Comparison of ENCODE assay signal across 20 cellular contexts in the genomic region with DNA sequence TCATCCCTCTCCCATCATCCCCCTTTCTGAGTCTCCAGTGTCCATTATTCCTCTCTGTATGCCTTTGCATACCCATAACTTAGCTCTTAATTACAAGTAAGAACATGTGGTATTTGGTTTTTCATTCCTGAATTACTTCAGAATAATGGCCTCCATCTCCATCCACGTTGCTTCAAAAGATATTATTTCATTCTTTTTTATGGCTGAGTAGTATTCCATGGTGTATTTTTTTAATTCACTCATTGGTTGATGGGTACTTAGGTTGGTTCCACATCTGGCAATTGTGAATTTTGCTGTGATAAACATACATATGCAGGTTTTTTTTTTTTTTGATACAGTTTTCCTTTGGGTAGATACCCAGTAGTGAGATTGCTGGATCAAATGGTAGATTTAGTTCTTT. TPM values are rescaled to one million over a fixed set of nuclear protein-coding genes. Genes with fewer than 3 reads are reported as not detected.
DNase-seq lines count a peak whose midpoint lies in the region; TF ChIP-seq lines count a peak whose summit lies in the region.
"Had no signal": no experiment of that assay in that cellular context is flagged by ENCODE, and none has a peak within 500 bp of the region (broad histone marks: within the 10 kb centered on the region; RNA-seq: fewer than 3 reads in every experiment).

No MANE protein-coding gene starts in this region.

- TF ChIP-seq CTCF in HEK293 (tag by site-specific recombination; IDR thresholded peaks at IDR 0.05) (no peak), endothelial cell (IDR thresholded peaks at IDR 0.05; ENCODE audit: unreplicated experiment) (no peak), lower leg skin (IDR thresholded peaks at IDR 0.05) (no peak)

- 64 to 80% methylated on average over 1 of the region's 1 CpG for whole genome bisulfite sequencing in lower leg skin, 2 donors

- no peaks in the 10 kb centered on the region for H3K9me3 ChIP-seq in HEK293 (ENCODE audit: control insufficient read depth, insufficient read depth, low read depth, low read length)
- H3K9me3 ChIP-seq: Caco-2 had no signal

- peaks cover 52% of the 10 kb centered on the region for H3K4me1 Mint-ChIP-seq in activated naive CD4-positive, alpha-beta T cell treated with anti-CD3 and anti-CD28 coated beads, Interleukin-2, amount 50 U/mL, for 24 hours
- peaks cover 54% of the 10 kb centered on the region for H3K4me1 Mint-ChIP-seq in activated naive CD4-positive, alpha-beta T cell treated with anti-CD3 and anti-CD28 coated beads for 36 hours (ENCODE audit: low read depth)
- peaks cover 37% of the 10 kb centered on the region for H3K4me1 Mint-ChIP-seq in activated naive CD8-positive, alpha-beta T cell treated with anti-CD3 and anti-CD28 coated beads for 36 hours
- H3K4me1 Mint-ChIP-seq in endothelial cell (ENCODE audit: unreplicated experiment), result peaks cover 5% of the 10 kb centered on the region
- peaks cover 20% of the 10 kb centered on the region for H3K4me1 Mint-ChIP-seq in activated T-helper 2 cell treated with anti-CD3 and anti-CD28 coated beads, Interferon-gamma antibody, Interleukin-2, Interleukin-4, amounts not matched to agents 10 μg/mL and 5 μg/mL and 100 μg/mL, durations not matched to agents 14 hours and 24 hours and 36 hours (ENCODE audit: low read depth)

- no peak for TF ChIP-seq POLR2A in lower leg skin (IDR thresholded peaks at IDR 0.05)

- no peak overlapping the region for H3K4me3 Mint-ChIP-seq in activated naive CD4-positive, alpha-beta T cell treated with anti-CD3 and anti-CD28 coated beads, Interleukin-2, amount 50 U/mL, for 24 hours
- H3K4me3 Mint-ChIP-seq in activated naive CD4-positive, alpha-beta T cell treated with anti-CD3 and anti-CD28 coated beads for 36 hours, result no peak overlapping the region
- no peak overlapping the region for H3K4me3 Mint-ChIP-seq in activated naive CD8-positive, alpha-beta T cell treated with anti-CD3 and anti-CD28 coated beads for 36 hours
- no peak overlapping the region for H3K4me3 Mint-ChIP-seq in endothelial cell (ENCODE audit: unreplicated experiment)
- no peak overlapping the region for H3K4me3 Mint-ChIP-seq in activated T-helper 2 cell treated with anti-CD3 and anti-CD28 coated beads, Interferon-gamma antibody, Interleukin-2, Interleukin-4, amounts not matched to agents 10 μg/mL and 5 μg/mL and 100 μg/mL, durations not matched to agents 14 hours and 24 hours and 36 hours (ENCODE audit: low read depth)
- H3K4me3 Mint-ChIP-seq: B cell; CD4-positive, alpha-beta T cell; CD8-positive, alpha-beta T cell had no signal

- no peak overlapping the region for H3K27ac ChIP-seq in HEK293 (ENCODE audit: extremely low read depth, low read depth, low read length)
- H3K27ac ChIP-seq: 22Rv1; BLaER1 treated with 17β-estradiol and CSF1 and Interleukin-3, amounts not matched to agents 10 nM and 100 nM; C4-2B had no signal

- peaks cover 2% of the 10 kb centered on the region for H3K36me3 Mint-ChIP-seq in activated naive CD4-positive, alpha-beta T cell treated with anti-CD3 and anti-CD28 coated beads, Interleukin-2, amount 50 U/mL, for 24 hours
- peaks cover 15% of the 10 kb centered on the region for H3K36me3 Mint-ChIP-seq in activated naive CD4-positive, alpha-beta T cell treated with anti-CD3 and anti-CD28 coated beads for 36 hours (ENCODE audit: low read depth)
- H3K36me3 Mint-ChIP-seq in activated naive CD8-positive, alpha-beta T cell treated with anti-CD3 and anti-CD28 coated beads for 36 hours, result peaks cover 11% of the 10 kb centered on the region
- no peaks in the 10 kb centered on the region for H3K36me3 Mint-ChIP-seq in endothelial cell (ENCODE audit: low read depth, unreplicated experiment)
- H3K36me3 Mint-ChIP-seq in activated T-helper 2 cell treated with anti-CD3 and anti-CD28 coated beads, Interferon-gamma antibody, Interleukin-2, Interleukin-4, amounts not matched to agents 10 μg/mL and 5 μg/mL and 100 μg/mL, durations not matched to agents 14 hours and 24 hours and 36 hours (ENCODE audit: low read depth), result peaks cover 27% of the 10 kb centered on the region

- CTCF ChIA-PET in activated naive CD4-positive, alpha-beta T cell treated with anti-CD3 and anti-CD28 coated beads for 36 hours (lab: Charles Lee), result no interaction called here
- CTCF ChIA-PET in HEK293 (lab: Yijun Ruan, JAX), result interaction anchor here (1.1 kb wide), 1 partner anchor 15 kb away, joined by 3 read pairs; no protein-coding TSS in a partner anchor

- H3K4me3 ChIP-seq in HEK293 (ENCODE audit: low read depth, low read length) (no peak overlapping the region), lower leg skin (ENCODE audit: low read depth, poor library complexity, severe bottlenecking) (no peak overlapping the region)
- H3K4me3 ChIP-seq: A549; BLaER1 treated with 17β-estradiol and CSF1 and Interleukin-3, amounts not matched to agents 10 nM and 100 nM had no signal

- H3K36me3 ChIP-seq in HEK293 (ENCODE audit: control insufficient read depth in 2 of 2, insufficient read depth in 1 of 2, low read length in 2 of 2), result peaks cover 5 to 22% of the 10 kb centered on the region in 2 experiments; a peak in 2 of 3 replicates

- H3K27me3 Mint-ChIP-seq in activated naive CD4-positive, alpha-beta T cell treated with anti-CD3 and anti-CD28 coated beads, Interleukin-2, amount 50 U/mL, for 24 hours, result no peaks in the 10 kb centered on the region
- no peaks in the 10 kb centered on the region for H3K27me3 Mint-ChIP-seq in activated naive CD4-positive, alpha-beta T cell treated with anti-CD3 and anti-CD28 coated beads for 36 hours (ENCODE audit: low read depth)
- H3K27me3 Mint-ChIP-seq in activated naive CD8-positive, alpha-beta T cell treated with anti-CD3 and anti-CD28 coated beads for 36 hours, result no peaks in the 10 kb centered on the region
- no peaks in the 10 kb centered on the region for H3K27me3 Mint-ChIP-seq in endothelial cell (ENCODE audit: unreplicated experiment)
- no peaks in the 10 kb centered on the region for H3K27me3 Mint-ChIP-seq in activated T-helper 2 cell treated with anti-CD3 and anti-CD28 coated beads, Interferon-gamma antibody, Interleukin-2, Interleukin-4, amounts not matched to agents 10 μg/mL and 5 μg/mL and 100 μg/mL, durations not matched to agents 14 hours and 24 hours and 36 hours (ENCODE audit: low read depth)
- H3K27me3 Mint-ChIP-seq: B cell; CD4-positive, alpha-beta T cell had no signal

- DNase-seq in activated naive CD4-positive, alpha-beta T cell treated with anti-CD3 and anti-CD28 coated beads for 36 hours, result no peak
- DNase-seq in activated naive CD8-positive, alpha-beta T cell treated with anti-CD3 and anti-CD28 coated beads for 36 hours, result no peak
- DNase-seq in endothelial cell (ENCODE audit: low spot score) (no peak), lower leg skin (ENCODE audit: low spot score in 2 of 2) (no peak)
- no peak for DNase-seq in activated T-helper 2 cell treated with anti-CD3 and anti-CD28 coated beads, Interferon-gamma antibody, Interleukin-2, Interleukin-4, amounts not matched to agents 10 μg/mL and 5 μg/mL and 100 μg/mL, durations not matched to agents 14 hours and 24 hours and 36 hours (ENCODE audit: low spot score)
- no peak for DNase-seq in activated CD4-positive, alpha-beta T cell treated with anti-CD3 and anti-CD28 coated beads, Interleukin-2, amount 50 U/mL, for 1 hour
- DNase-seq: AML-193; Caco-2; Calu3; CD4-positive, alpha-beta T cell; CD8-positive, alpha-beta T cell; DMS79 treated with DMSO at 0.1 percent for 48 hours; GF-D8 had no signal

- intact Hi-C loops in activated naive CD4-positive, alpha-beta T cell treated with anti-CD3 and anti-CD28 coated beads for 36 hours (cut with micrococcal nuclease), result no loop called here
- intact Hi-C loops in activated T-helper 2 cell treated with anti-CD3 and anti-CD28 coated beads, Interferon-gamma antibody, Interleukin-2, Interleukin-4, amounts not matched to agents 10 μg/mL and 5 μg/mL and 100 μg/mL, durations not matched to agents 14 hours and 24 hours and 36 hours (cut with micrococcal nuclease), result no loop called here
- intact Hi-C loops in lower leg skin (cut with DNase I; ENCODE audit: low total_unique reads), result no loop called here

- H3K9me3 Mint-ChIP-seq in activated naive CD4-positive, alpha-beta T cell treated with anti-CD3 and anti-CD28 coated beads, Interleukin-2, amount 50 U/mL, for 24 hours, result peaks cover 3% of the 10 kb centered on the region
- no peaks in the 10 kb centered on the region for H3K9me3 Mint-ChIP-seq in activated naive CD4-positive, alpha-beta T cell treated with anti-CD3 and anti-CD28 coated beads for 36 hours
- peaks cover 3% of the 10 kb centered on the region for H3K9me3 Mint-ChIP-seq in activated naive CD8-positive, alpha-beta T cell treated with anti-CD3 and anti-CD28 coated beads for 36 hours
- no peaks in the 10 kb centered on the region for H3K9me3 Mint-ChIP-seq in endothelial cell (ENCODE audit: unreplicated experiment)
- no peaks in the 10 kb centered on the region for H3K9me3 Mint-ChIP-seq in activated T-helper 2 cell treated with anti-CD3 and anti-CD28 coated beads, Interferon-gamma antibody, Interleukin-2, Interleukin-4, amounts not matched to agents 10 μg/mL and 5 μg/mL and 100 μg/mL, durations not matched to agents 14 hours and 24 hours and 36 hours

- H3K27ac Mint-ChIP-seq in activated naive CD4-positive, alpha-beta T cell treated with anti-CD3 and anti-CD28 coated beads, Interleukin-2, amount 50 U/mL, for 24 hours, result peak overlapping the region; percentile 60
- no peak overlapping the region for H3K27ac Mint-ChIP-seq in activated naive CD4-positive, alpha-beta T cell treated with anti-CD3 and anti-CD28 coated beads for 36 hours
- peak overlapping the region; percentile 19 for H3K27ac Mint-ChIP-seq in activated naive CD8-positive, alpha-beta T cell treated with anti-CD3 and anti-CD28 coated beads for 36 hours
- peak overlapping the region; percentile 53 for H3K27ac Mint-ChIP-seq in endothelial cell (ENCODE audit: unreplicated experiment)
- H3K27ac Mint-ChIP-seq in activated T-helper 2 cell treated with anti-CD3 and anti-CD28 coated beads, Interferon-gamma antibody, Interleukin-2, Interleukin-4, amounts not matched to agents 10 μg/mL and 5 μg/mL and 100 μg/mL, durations not matched to agents 14 hours and 24 hours and 36 hours, result no peak overlapping the region
- H3K27ac Mint-ChIP-seq: B cell had no signal

- POLR2A ChIA-PET in HEK293 (lab: Yijun Ruan, JAX), result no interaction called here

- no peaks in the 10 kb centered on the region for H3K4me1 ChIP-seq in HEK293 (ENCODE audit: control insufficient read depth, insufficient read depth, low read length)

TF ChIP-seq in HEK293, 187 proteins besides CTCF, POLR2A, EP300 and RAD21 (continues in another document):
- no peak for TF ChIP-seq ZFHX2 (tag by site-specific recombination; conservative IDR thresholded peaks at IDR 0.05)
- TF ChIP-seq ZNF146 (tag by site-specific recombination; IDR thresholded peaks at IDR 0.05), result peak; percentile 73

RNA-seq across cellular contexts. Expression of gene CCSER2, which starts 40.4 kb away (rescaled TPM):
- total RNA-seq in activated naive CD4-positive, alpha-beta T cell treated with anti-CD3 and anti-CD28 coated beads for 36 hours, result 10 to 100 TPM; 78.0 to 81.8 TPM
- 10 to 100 TPM; 42.4 to 43.8 TPM for total RNA-seq in activated naive CD8-positive, alpha-beta T cell treated with anti-CD3 and anti-CD28 coated beads for 36 hours
- total RNA-seq in endothelial cell (ENCODE audit: unreplicated experiment), result 80.2 TPM
- 36.4 and 41.4 TPM in 2 replicates for total RNA-seq in activated T-helper 2 cell treated with anti-CD3 and anti-CD28 coated beads, Interferon-gamma antibody, Interleukin-2, Interleukin-4, amounts not matched to agents 10 μg/mL and 5 μg/mL and 100 μg/mL, durations not matched to agents 14 hours and 24 hours and 36 hours
- 10 to 100 TPM; 33.3 to 69.5 (median 47.7) TPM for total RNA-seq in lower leg skin

Comparison
In these comparisons a context has a peak if more than half of its experiments do, and no peak if none do; other contexts are left out.
1. H3K27ac Mint-ChIP-seq: peak in activated naive CD4-positive, alpha-beta T cell treated with anti-CD3 and anti-CD28 coated beads, Interleukin-2, amount 50 U/mL, for 24 hours (single experiment), activated naive CD8-positive, alpha-beta T cell treated with anti-CD3 and anti-CD28 coated beads for 36 hours (single experiment) and endothelial cell (single experiment); none in activated naive CD4-positive, alpha-beta T cell treated with anti-CD3 and anti-CD28 coated beads for 36 hours (single experiment) and activated T-helper 2 cell treated with anti-CD3 and anti-CD28 coated beads, Interferon-gamma antibody, Interleukin-2, Interleukin-4, amounts not matched to agents 10 μg/mL and 5 μg/mL and 100 μg/mL, durations not matched to agents 14 hours and 24 hours and 36 hours (single experiment).